ENCODE assay signal across 8 cellular contexts in genomic region chr2:148927010-148927409, GRCh38. TPM values are rescaled to one million over a fixed set of nuclear protein-coding genes. Genes with fewer than 3 reads are reported as not detected.
A peak's percentile ranks its signal among the peaks of the same experiment; 100 is the strongest.
DNase-seq lines count a peak whose midpoint lies in the region; ATAC-seq and TF ChIP-seq lines count a peak whose summit lies in the region.

No MANE protein-coding gene starts in this region.

- CTCF ChIA-PET in Caco-2 (lab: Charles Lee): interaction anchor here (0.7 to 1.2 kb wide), 3 partner anchors 21 to 127 kb away, joined by 3 to 7 read pairs (median 3); no protein-coding TSS in a partner anchor

- no peaks in the 10 kb centered on the region for H3F3A ChIP-seq in Loucy (ENCODE audit: low read depth)

- TF ChIP-seq CTCF in Caco-2 (IDR thresholded peaks at IDR 0.05; ENCODE audit: insufficient read depth in 1 of 2, low read depth in 1 of 2, low read length in 1 of 2, severe bottlenecking in 1 of 2, unreplicated experiment in 1 of 2): no peak
- no peak for TF ChIP-seq CTCF in Loucy (conservative IDR thresholded peaks at IDR 0.05; ENCODE audit: low read length)

- no peak overlapping the region for H3K27ac ChIP-seq in muscle layer of duodenum (ENCODE audit: low read length)

- intact Hi-C loops in Caco-2 (cut with micrococcal nuclease; ENCODE audit: unreplicated experiment): no loop called here

- H3K9me2 ChIP-seq in Loucy (replicated peaks; ENCODE audit: low read depth, low read length): no peaks in the 10 kb centered on the region

- POLR2A ChIA-PET in Caco-2 (lab: Charles Lee): no interaction called here

- ATAC-seq in GM21723 (IDR thresholded peaks at IDR 0.05; ENCODE audit: unreplicated experiment): peak; percentile 67

- no peaks in the 10 kb centered on the region for H3K27me3 Mint-ChIP-seq in Caco-2 (ENCODE audit: insufficient read depth, unreplicated experiment)

- H3K4me1 ChIP-seq in Caco-2 (no peaks in the 10 kb centered on the region), Loucy (ENCODE audit: insufficient read depth, low read length, poor library complexity, severe bottlenecking) (no peaks in the 10 kb centered on the region), muscle layer of duodenum (ENCODE audit: control insufficient read depth in 1 of 2, insufficient read depth in 2 of 2, low read length in 2 of 2) (no peaks in the 10 kb centered on the region)

- no peak overlapping the region for H3K4me2 ChIP-seq in Loucy (ENCODE audit: low read depth, low read length, poor library complexity, severe bottlenecking)

- DNase-seq in Caco-2: peak in 1 of 2 experiments; percentile 5
- DNase-seq in activated effector memory CD4-positive, alpha-beta T cell treated with Interleukin-2 at 50 U/mL for 16 hours: peak; percentile 22
- DNase-seq in NCI-H524 (lab: John Stamatoyannopoulos, UW): no peak
- no peak for DNase-seq in NCI-H1694 treated with DMSO at 0.1 percent for 48 hours (lab: John Stamatoyannopoulos, UW)
- no peak for DNase-seq in NCI-H1105 treated with DMSO at 0.1 percent for 48 hours (lab: John Stamatoyannopoulos, UW)

- no peak overlapping the region for H3K9ac ChIP-seq in Loucy (ENCODE audit: low read depth, low read length, poor library complexity, severe bottlenecking)

- H3K79me2 ChIP-seq in Loucy (ENCODE audit: insufficient read depth, low read length): no peaks in the 10 kb centered on the region

- peaks cover 6% of the 10 kb centered on the region for H3K4me1 Mint-ChIP-seq in Caco-2 (ENCODE audit: low read depth, unreplicated experiment)

- no peaks in the 10 kb centered on the region for H3K9me3 ChIP-seq in Caco-2
- no peaks in the 10 kb centered on the region for H3K9me3 ChIP-seq in Loucy (ENCODE audit: insufficient read depth, low read depth, low read length)
- H3K9me3 ChIP-seq in muscle layer of duodenum (ENCODE audit: control insufficient read depth in 1 of 2, low read length in 2 of 2): no peaks in the 10 kb centered on the region

- peak overlapping the region; percentile 70; the same call in 1 of the 2 replicates for H2AFZ ChIP-seq in Loucy (ENCODE audit: low read length)

- no peak overlapping the region for H3K27ac Mint-ChIP-seq in Caco-2 (ENCODE audit: unreplicated experiment)

- H4K20me1 ChIP-seq in Loucy (ENCODE audit: insufficient read depth, low read length, poor library complexity, severe bottlenecking): no peaks in the 10 kb centered on the region

- BruUV-seq in Caco-2 (replicated peaks; lab: Mats Ljungman, UMichigan): no TSS peak

- H3K36me3 ChIP-seq in Caco-2 (ENCODE audit: control insufficient read depth, insufficient read depth, low read length): no peaks in the 10 kb centered on the region
- H3K36me3 ChIP-seq in Loucy (ENCODE audit: insufficient read depth, low read length): no peaks in the 10 kb centered on the region
- no peaks in the 10 kb centered on the region for H3K36me3 ChIP-seq in muscle layer of duodenum (ENCODE audit: control insufficient read depth in 1 of 2, insufficient read depth in 2 of 2, low read length in 2 of 2)

- H3K4me3 ChIP-seq in Caco-2 (ENCODE audit: low read depth, low read length) (no peak overlapping the region), Loucy (ENCODE audit: low read length, poor library complexity, severe bottlenecking) (no peak overlapping the region), muscle layer of duodenum (ENCODE audit: low read depth in 1 of 2, low read length in 2 of 2) (peak overlapping the region; percentile 13 to 29)

- H3K27me3 ChIP-seq in Caco-2 (replicated peaks; ENCODE audit: control insufficient read depth, insufficient read depth, low read length): no peaks in the 10 kb centered on the region
- no peaks in the 10 kb centered on the region for H3K27me3 ChIP-seq in Loucy (ENCODE audit: insufficient read depth, low read length, poor library complexity, severe bottlenecking)
- no peaks in the 10 kb centered on the region for H3K27me3 ChIP-seq in muscle layer of duodenum (ENCODE audit: low read depth, low read length)

- no peaks in the 10 kb centered on the region for H3K9me3 Mint-ChIP-seq in Caco-2 (ENCODE audit: unreplicated experiment)

- no peaks in the 10 kb centered on the region for H3K36me3 Mint-ChIP-seq in Caco-2 (ENCODE audit: insufficient read depth, unreplicated experiment)

- H3K4me3 Mint-ChIP-seq in Caco-2 (ENCODE audit: unreplicated experiment): peak overlapping the region; percentile 25

RNA-seq across cellular contexts. Expression of gene KIF5C, which starts 52.0 kb away (rescaled TPM):
- total RNA-seq in Caco-2 (2022): 1.1 and 1.5 TPM in 2 replicates

Comparison
In these comparisons a context has a peak if more than half of its experiments do, and no peak if none do; other contexts are left out.
1. H3K4me3 ChIP-seq: peak in muscle layer of duodenum (2 of 2); none in Caco-2 (single experiment) and Loucy (single experiment).